10 cellular contexts compared by ENCODE assay signal in genomic region chr14:102900631-102901571, GRCh38. TPM values are rescaled to one million over a fixed set of nuclear protein-coding genes. Genes with fewer than 3 reads are reported as not detected.
DNase-seq lines count a peak whose midpoint lies in the region; ATAC-seq and FAIRE-seq lines count a peak whose summit lies in the region.
"Had no signal": no experiment of that assay in that cellular context is flagged by ENCODE, and none has a peak within 500 bp of the region (broad histone marks: within the 10 kb centered on the region; RNA-seq: fewer than 3 reads in every experiment).

No MANE protein-coding gene starts in this region.

- POLR2A ChIA-PET in CD8-positive, alpha-beta memory T cell (lab: Charles Lee), result no interaction called here

- peak in 2 of 5 donors; percentile 17 to 55 for DNase-seq in CD8-positive, alpha-beta memory T cell
- DNase-seq in GM19239 (ENCODE audit: insufficient read length, low spot score) (no peak), NCI-H187 treated with DMSO at 0.1 percent for 48 hours (lab: John Stamatoyannopoulos, UW) (no peak), CD1c-positive myeloid dendritic cell (ENCODE audit: extremely low spot score) (no peak), HCEC 1CT (no peak)
- DNase-seq in effector memory CD8-positive, alpha-beta T cell, result no peak
- DNase-seq in effector CD8-positive, alpha-beta T cell (lab: John Stamatoyannopoulos, UW), result no peak

- ATAC-seq in HG03060 (IDR thresholded peaks at IDR 0.05; ENCODE audit: low read depth, unreplicated experiment), result peak; percentile 22
- peak; percentile 78 for ATAC-seq in effector memory CD8-positive, alpha-beta T cell (replicated peaks)

- peak overlapping the region; percentile 7 to 93 (median 68) for H3K27ac Mint-ChIP-seq in CD8-positive, alpha-beta memory T cell
- H3K27ac Mint-ChIP-seq in effector memory CD8-positive, alpha-beta T cell, result peak overlapping the region in 1 of 2 donors; percentile 82

- peaks cover 3% of the 10 kb centered on the region for H3K36me3 ChIP-seq in CD8-positive, alpha-beta memory T cell (ENCODE audit: insufficient read depth, low read length)

- H3K4me3 ChIP-seq in CD8-positive, alpha-beta memory T cell (ENCODE audit: low read length), result no peak overlapping the region

- H3K9me3 Mint-ChIP-seq in CD8-positive, alpha-beta memory T cell, result no peaks in the 10 kb centered on the region
- H3K9me3 Mint-ChIP-seq in effector memory CD8-positive, alpha-beta T cell, result no peaks in the 10 kb centered on the region

- H3K27ac ChIP-seq in CD8-positive, alpha-beta memory T cell (ENCODE audit: low read depth, low read length), result no peak overlapping the region
- H3K27ac ChIP-seq: parathyroid adenoma had no signal

- H3K4me1 ChIP-seq in CD8-positive, alpha-beta memory T cell (ENCODE audit: insufficient read depth, low read length), result peaks cover 17% of the 10 kb centered on the region
- H3K4me1 ChIP-seq: parathyroid adenoma had no signal

- H3K27me3 Mint-ChIP-seq in CD8-positive, alpha-beta memory T cell, result no peaks in the 10 kb centered on the region
- no peaks in the 10 kb centered on the region for H3K27me3 Mint-ChIP-seq in effector memory CD8-positive, alpha-beta T cell

- H3K9me3 ChIP-seq in CD8-positive, alpha-beta memory T cell (ENCODE audit: low read length), result no peaks in the 10 kb centered on the region

- H3K27me3 ChIP-seq in CD8-positive, alpha-beta memory T cell (ENCODE audit: insufficient read depth, low read length, poor library complexity, severe bottlenecking), result no peaks in the 10 kb centered on the region

- H3K4me3 Mint-ChIP-seq in CD8-positive, alpha-beta memory T cell, result peak overlapping the region in 6 of 7 donors; percentile 4 to 77 (median 41)
- peak overlapping the region; percentile 40 to 48 for H3K4me3 Mint-ChIP-seq in effector memory CD8-positive, alpha-beta T cell

- H3K4me1 Mint-ChIP-seq in CD8-positive, alpha-beta memory T cell, result peaks cover 17 to 18% (median 17%) of the 10 kb centered on the region in 3 donors
- peaks cover 16 to 24% of the 10 kb centered on the region in 2 donors for H3K4me1 Mint-ChIP-seq in effector memory CD8-positive, alpha-beta T cell (ENCODE audit: low read depth in 2 of 2)

- CTCF ChIA-PET in CD8-positive, alpha-beta memory T cell (lab: Charles Lee), result interaction anchor here (1.1 kb wide), 1 partner anchor 206 kb away, joined by 3 read pairs; no protein-coding TSS in a partner anchor

- peaks cover 0 to 79% (median 17%) of the 10 kb centered on the region in 3 donors for H3K36me3 Mint-ChIP-seq in CD8-positive, alpha-beta memory T cell
- peaks cover 52% of the 10 kb centered on the region for H3K36me3 Mint-ChIP-seq in effector memory CD8-positive, alpha-beta T cell (ENCODE audit: insufficient read depth)

- FAIRE-seq in GM19239 (lab: Jason Lieb, UNC), result peak; percentile 94
- FAIRE-seq: urothelium cell line had no signal

RNA-seq across cellular contexts. Expression of gene AMN, which starts 21.6 kb away (rescaled TPM):
- total RNA-seq in CD8-positive, alpha-beta memory T cell, result under 1 TPM; 0.66 to 0.75 TPM
- polyA plus RNA-seq in CD8-positive, alpha-beta memory T cell, result 1.6 TPM
